In genomic region chr1:62435231-62436038, GRCh38 we compare ENCODE assay signal across 8 cellular contexts. TPM values are rescaled to one million over a fixed set of nuclear protein-coding genes. Genes with fewer than 3 reads are reported as not detected.
DNase-seq lines count a peak whose midpoint lies in the region; ATAC-seq, FAIRE-seq and TF ChIP-seq lines count a peak whose summit lies in the region.

No MANE protein-coding gene starts in this region.

- H3K4me3 Mint-ChIP-seq in activated CD4-positive, alpha-beta memory T cell treated with anti-CD3 and anti-CD28 coated beads for 36 hours, result peak overlapping the region; percentile 97

- H3K4me1 ChIP-seq in HCT116 (ENCODE audit: control insufficient read depth in 1 of 2, insufficient read depth in 2 of 2, low read length in 2 of 2) (peaks cover 6 to 21% of the 10 kb centered on the region in 2 experiments; a peak in 3 of 4 replicates), heart left ventricle (peaks cover 0 to 38% (median 23%) of the 10 kb centered on the region in 12 donors), sigmoid colon (peaks cover 0 to 34% (median 28%) of the 10 kb centered on the region in 4 donors)

- peak; percentile 2 for ATAC-seq in HCT116
- peak; percentile 7 to 31 (median 20) for ATAC-seq in heart left ventricle
- ATAC-seq in GM18873 (IDR thresholded peaks at IDR 0.05; ENCODE audit: low FRiP score, unreplicated experiment), result no peak
- ATAC-seq in GM18909 (IDR thresholded peaks at IDR 0.05; ENCODE audit: poor library complexity, unreplicated experiment), result no peak

- RAD21 ChIA-PET in HCT116 (lab: Charles Lee; ENCODE audit: low non-redundant PET in 1 of 2, low total read pairs in 2 of 2, uncharacterized antibody in 2 of 2, unreplicated experiment in 2 of 2), result interaction anchor here in 1 of 2 experiments (0.7 kb wide), 1 partner anchor 260 kb away, joined by 3 read pairs; no protein-coding TSS in a partner anchor

- peaks cover 17% of the 10 kb centered on the region for H3K4me1 Mint-ChIP-seq in activated CD4-positive, alpha-beta memory T cell treated with anti-CD3 and anti-CD28 coated beads for 36 hours (ENCODE audit: low read depth)

- H2AFZ ChIP-seq in HCT116 (ENCODE audit: low read depth, low read length, poor library complexity, severe bottlenecking), result no peak overlapping the region

- WGBS in heart left ventricle, 4 donors, result 48 to 50% (median 49%) methylated on average over 31 of the region's 31 CpGs
- WGBS in sigmoid colon, 2 donors, result 46 to 51% methylated on average over 31 of the region's 31 CpGs

- TF ChIP-seq CTCF in AG09309 (IDR thresholded peaks at IDR 0.05; ENCODE audit: control insufficient read depth, insufficient read depth, low read depth, low read length, missing control alignments) (no peak), HCT116 (IDR thresholded peaks at IDR 0.05 in 2 of 3, conservative IDR thresholded peaks at IDR 0.05 in 1 of 3; ENCODE audit: borderline replicate concordance in 1 of 3, insufficient read depth in 1 of 3, low read depth in 2 of 3, low read length in 2 of 3) (no peak), heart left ventricle (IDR thresholded peaks at IDR 0.05) (no peak), sigmoid colon (IDR thresholded peaks at IDR 0.05) (no peak), D721Med (IDR thresholded peaks at IDR 0.05; ENCODE audit: insufficient read depth, missing control alignments) (no peak)

- H3K9me3 ChIP-seq in HCT116 (ENCODE audit: control insufficient read depth in 1 of 2, insufficient read depth in 1 of 2, low read depth in 1 of 2, low read length in 2 of 2), result no peaks in the 10 kb centered on the region
- no peaks in the 10 kb centered on the region for H3K9me3 ChIP-seq in heart left ventricle
- no peaks in the 10 kb centered on the region for H3K9me3 ChIP-seq in sigmoid colon

- CTCF ChIA-PET in HCT116 (lab: Charles Lee), result no interaction called here
- CTCF ChIA-PET in activated CD4-positive, alpha-beta memory T cell treated with anti-CD3 and anti-CD28 coated beads for 36 hours (lab: Charles Lee), result interaction anchor here (0.8 to 1.5 kb wide), 3 partner anchors 11 to 260 kb away, joined by 4 to 5 read pairs (median 4); no protein-coding TSS in a partner anchor

- POLR2A ChIA-PET in HCT116 (lab: Charles Lee), result interaction anchor here (1.3 to 1.4 kb wide), 2 partner anchors 10 to 11 kb away, joined by 3 to 4 read pairs; no protein-coding TSS in a partner anchor
- POLR2A ChIA-PET in activated CD4-positive, alpha-beta memory T cell treated with anti-CD3 and anti-CD28 coated beads for 36 hours (lab: Charles Lee), result interaction anchor here (0.6 to 1.6 kb wide), 4 partner anchors 253 to 713 kb away, joined by 3 to 5 read pairs (median 4); partner anchors contain the start of genes ATG4C and DOCK7

- H3K27ac Mint-ChIP-seq in activated CD4-positive, alpha-beta memory T cell treated with anti-CD3 and anti-CD28 coated beads for 36 hours, result peak overlapping the region; percentile 99

- no peaks in the 10 kb centered on the region for H3K9me2 ChIP-seq in HCT116 (ENCODE audit: insufficient read depth)

- H4K20me1 ChIP-seq in HCT116 (ENCODE audit: insufficient read depth), result peaks cover 4% of the 10 kb centered on the region; the same call in 1 of the 2 replicates

- H3K9me3 Mint-ChIP-seq in activated CD4-positive, alpha-beta memory T cell treated with anti-CD3 and anti-CD28 coated beads for 36 hours, result no peaks in the 10 kb centered on the region

- H3K4me2 ChIP-seq in HCT116 (ENCODE audit: low read length), result peak overlapping the region; percentile 80

- peak overlapping the region; percentile 98 for H3K27ac ChIP-seq in HCT116 (ENCODE audit: low read depth, low read length)
- H3K27ac ChIP-seq in heart left ventricle, result peak overlapping the region; percentile 91 to 99 (median 96)
- peak overlapping the region; percentile 92 to 100 (median 98) for H3K27ac ChIP-seq in sigmoid colon

- H3K27me3 Mint-ChIP-seq in activated CD4-positive, alpha-beta memory T cell treated with anti-CD3 and anti-CD28 coated beads for 36 hours, result no peaks in the 10 kb centered on the region

- TSS peak; percentile 89 for BruUV-seq in HCT116 (replicated peaks; lab: Mats Ljungman, UMichigan)

- no peak for TF ChIP-seq EP300 in sigmoid colon (IDR thresholded peaks at IDR 0.05)

- peak overlapping the region; percentile 99 for H3K9ac ChIP-seq in HCT116 (ENCODE audit: low read length)

- H3K79me2 ChIP-seq in HCT116 (ENCODE audit: insufficient read depth, low read length), result peaks cover 44% of the 10 kb centered on the region

- H3K4me3 ChIP-seq in AG09309 (ENCODE audit: control insufficient read depth, low read depth, low read length), result peak overlapping the region; percentile 57
- H3K4me3 ChIP-seq in HCT116 (replicated peaks in 1 of 2; ENCODE audit: low read depth in 1 of 2, low read length in 2 of 2), result peak overlapping the region; percentile 93 to 98
- H3K4me3 ChIP-seq in heart left ventricle, result peak overlapping the region; percentile 61 to 99 (median 88)
- H3K4me3 ChIP-seq in sigmoid colon, result peak overlapping the region; percentile 83 to 96 (median 88)

- DNase-seq in AG09309 (ENCODE audit: low read depth) (no peak), HCT116 (ENCODE audit: low read depth, low spot score) (peak; percentile 10), heart left ventricle (no peak), sigmoid colon (peak; percentile 69), D721Med (ENCODE audit: insufficient read length, low spot score) (no peak)
- DNase-seq in activated CD4-positive, alpha-beta memory T cell treated with anti-CD3 and anti-CD28 coated beads for 36 hours, result no peak

- no peak for TF ChIP-seq POLR2A in HCT116 (IDR thresholded peaks at IDR 0.05; ENCODE audit: borderline replicate concordance, extremely low read depth, insufficient read depth, insufficient read length)
- no peak for TF ChIP-seq POLR2A in heart left ventricle (IDR thresholded peaks at IDR 0.05)
- TF ChIP-seq POLR2A in sigmoid colon (IDR thresholded peaks at IDR 0.05), result no peak

- 0 out of 4 replicates have a peak, but pooled peaks cover 0 to 1% of the 10 kb centered on the region in 2 experiments for H3K36me3 ChIP-seq in HCT116 (ENCODE audit: control insufficient read depth in 1 of 2, insufficient read depth in 2 of 2, low read length in 2 of 2)
- peaks cover 0 to 1% (median 0%) of the 10 kb centered on the region in 9 donors for H3K36me3 ChIP-seq in heart left ventricle
- no peaks in the 10 kb centered on the region for H3K36me3 ChIP-seq in sigmoid colon

- H3K27me3 ChIP-seq in HCT116 (ENCODE audit: insufficient read depth, low read length), result no peaks in the 10 kb centered on the region
- H3K27me3 ChIP-seq in heart left ventricle, result no peaks in the 10 kb centered on the region
- H3K27me3 ChIP-seq in sigmoid colon, result no peaks in the 10 kb centered on the region

- intact Hi-C loops in HCT116 (cut with micrococcal nuclease), result loop anchor here (2.0 kb wide), 1 partner anchor 253 kb away; the partner anchor contains the start of gene DOCK7
- intact Hi-C loops in activated CD4-positive, alpha-beta memory T cell treated with anti-CD3 and anti-CD28 coated beads for 36 hours (cut with micrococcal nuclease), result loop anchor here (1.0 to 5.0 kb wide), 9 partner anchors 163 to 1358 kb away; partner anchors contain the start of genes ALG6, ATG4C, DOCK7 and EFCAB7
- intact Hi-C loops in heart left ventricle (cut with DNase I), result no loop called here
- intact Hi-C loops in sigmoid colon (cut with DNase I), result loop anchor here (5.0 to 10.0 kb wide), 2 partner anchors 347 to 929 kb away; partner anchors contain the start of genes ALG6 and ATG4C

- no peak for TF ChIP-seq RAD21 in HCT116 (IDR thresholded peaks at IDR 0.05; ENCODE audit: low read depth)

- no peak for FAIRE-seq in D721Med (lab: Jason Lieb, UNC)

- peaks cover 12% of the 10 kb centered on the region for H3K36me3 Mint-ChIP-seq in activated CD4-positive, alpha-beta memory T cell treated with anti-CD3 and anti-CD28 coated beads for 36 hours

TF ChIP-seq in HCT116, 20 proteins besides CTCF, POLR2A, EP300 and RAD21:
- peak; percentile 57; the same call in 1 of the 2 replicates for TF ChIP-seq SIN3A (IDR thresholded peaks at IDR 0.05; ENCODE audit: low read depth)
- no peak for TF ChIP-seq ZNF274 (IDR thresholded peaks at IDR 0.05; ENCODE audit: low read depth, low read length)

RNA-seq across cellular contexts. Expression of gene USP1, which starts 1.4 kb away (rescaled TPM):
- total RNA-seq in HCT116 (2021; ENCODE audit: unreplicated experiment) (37.8 TPM), heart left ventricle (10 to 100 TPM in 7 of 9 donors, 1 to 10 TPM in 2; 9.4 to 17.9 (median 12.7) TPM), sigmoid colon (10 to 100 TPM; 20.5 to 35.7 (median 27.6) TPM)
- 8.7 and 13.4 TPM in 2 replicates for polyA plus RNA-seq in HCT116 (2012)
- total RNA-seq in activated CD4-positive, alpha-beta memory T cell treated with anti-CD3 and anti-CD28 coated beads for 36 hours, result 10 to 100 TPM; 68.4 to 69.7 TPM
- polyA plus RNA-seq in heart left ventricle (10 to 100 TPM in 1 of 2 donors, 1 to 10 TPM in 1; 4.8 to 15.0 TPM), sigmoid colon (10 to 100 TPM; 14.4 to 18.5 (median 15.0) TPM)

Comparison
In these comparisons a context has a peak if more than half of its experiments do, and no peak if none do; other contexts are left out.
1. DNase-seq: peak in HCT116 (single experiment) and sigmoid colon (single experiment); none in AG09309 (single experiment), activated CD4-positive, alpha-beta memory T cell treated with anti-CD3 and anti-CD28 coated beads for 36 hours (single experiment), heart left ventricle (0 of 5) and D721Med (single experiment).
2. ATAC-seq: peak in HCT116 (single experiment) and heart left ventricle (4 of 4); none in GM18873 (single experiment) and GM18909 (single experiment).
3. intact Hi-C loops: an anchor here in HCT116 (2.0 kb wide), activated CD4-positive, alpha-beta memory T cell treated with anti-CD3 and anti-CD28 coated beads for 36 hours (1.0 to 5.0 kb wide) and sigmoid colon (5.0 to 10.0 kb wide); none called in heart left ventricle.
4. Peak in every context shown above with its lines, with median percentiles within 50 percentile points of each other: H3K4me3 ChIP-seq and H3K27ac ChIP-seq.